34 cellular contexts compared by ENCODE assay signal in the genomic region with DNA sequence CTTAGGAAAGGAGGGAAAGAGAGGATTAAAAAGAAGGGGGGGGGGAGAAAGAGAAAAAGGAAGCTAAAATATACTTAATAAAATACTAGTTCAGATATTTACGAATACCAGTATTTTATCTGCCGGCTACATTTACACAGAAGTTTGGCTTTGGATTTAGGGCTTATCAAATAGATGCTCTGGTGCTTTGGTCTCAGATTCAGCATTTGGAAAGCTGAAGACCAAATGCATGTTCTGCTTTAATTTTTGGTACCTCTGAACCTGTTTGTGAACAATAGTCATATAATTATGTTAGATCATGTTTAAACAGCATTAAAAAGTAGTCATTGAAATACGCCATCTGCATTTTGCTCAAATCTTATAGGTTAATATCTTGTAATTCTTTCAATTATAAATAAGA.
"Had no signal": no experiment of that assay in that cellular context is flagged by ENCODE, and none has a peak within 500 bp of the region (broad histone marks: within the 10 kb centered on the region; RNA-seq: fewer than 3 reads in every experiment).

No MANE protein-coding gene starts in this region.

- H3K36me3 ChIP-seq: MG63 had no signal

- DNase-seq: Karpas-422, Kasumi-1, MG63, MM.1S, MV-4-11, NCI-H1048, NCI-H1092, NCI-H1092 treated with DMSO at 0.1 percent for 48 hours, NCI-H1105, NCI-H1105 treated with DMSO at 0.1 percent for 48 hours, NCI-H1417, NCI-H1417 treated with DMSO at 0.1 percent for 48 hours, NCI-H1436, NCI-H1436 treated with DMSO at 0.1 percent for 48 hours, NCI-H146, NCI-H1694, NCI-H1694 treated with DMSO at 0.1 percent for 48 hours, NCI-H187, NCI-H187 treated with DMSO at 0.1 percent for 48 hours, NCI-H1930, NCI-H2029, NCI-H2029 treated with DMSO at 0.1 percent for 48 hours, NCI-H2081, NCI-H2081 treated with DMSO at 0.1 percent for 48 hours, NCI-H2107, NCI-H2171, NCI-H2171 treated with DMSO at 0.1 percent for 48 hours, NCI-H2227 treated with DMSO at 0.1 percent for 48 hours, NCI-H226, NCI-H345, NCI-H446, NCI-H446 treated with DMSO at 0.1 percent for 48 hours, NCI-H510A, NCI-H510A treated with DMSO at 0.1 percent for 48 hours had no signal

- H3K27me3 ChIP-seq: MG63 had no signal

- H3K4me3 ChIP-seq: MG63 had no signal
